ENCODE assay signal across 8 cellular contexts in the genomic region with DNA sequence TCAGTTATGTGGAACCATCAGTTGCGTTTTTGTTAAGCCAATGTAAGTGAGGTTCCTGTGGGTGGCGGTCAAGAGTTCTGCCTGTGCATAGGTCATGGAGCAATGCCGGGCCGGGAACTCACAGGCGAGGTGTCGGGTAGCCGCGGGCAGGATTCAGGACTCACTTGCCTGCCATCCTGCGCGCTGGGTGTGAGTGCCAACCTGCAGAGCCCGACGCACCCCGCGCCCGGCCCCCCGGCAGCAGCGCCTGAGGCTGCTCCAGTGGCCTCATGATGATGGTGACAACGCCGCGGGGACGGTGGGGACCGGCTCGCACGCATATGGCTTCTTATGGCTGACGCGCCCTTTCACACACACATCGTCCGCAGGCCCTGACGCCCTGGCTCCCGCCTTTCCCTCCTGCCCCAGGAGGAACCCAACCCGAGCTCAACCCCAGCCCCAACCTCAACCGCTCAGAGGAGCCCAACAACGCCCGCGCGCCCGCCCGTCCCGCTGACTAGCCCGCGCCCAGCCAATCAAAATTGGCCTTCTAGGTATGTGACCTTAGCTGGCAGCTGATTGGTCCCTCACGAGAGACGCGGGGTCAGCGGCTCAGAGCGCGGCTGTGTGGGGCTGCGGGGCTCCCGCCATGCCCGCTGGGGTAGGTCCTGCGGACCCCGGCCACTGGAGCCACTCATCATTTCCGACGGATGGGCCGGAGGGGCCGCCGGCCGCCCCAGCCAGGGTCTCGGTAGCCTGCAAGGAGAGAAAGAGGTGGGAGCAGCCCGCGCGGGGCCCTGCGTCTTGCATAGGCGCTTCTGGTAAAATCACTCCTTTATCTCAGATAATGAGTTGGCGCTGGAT. TPM values are rescaled to one million over a fixed set of nuclear protein-coding genes. Genes with fewer than 3 reads are reported as not detected.
DNase-seq lines count a peak whose midpoint lies in the region; ATAC-seq and TF ChIP-seq lines count a peak whose summit lies in the region.

A gene with protein sequence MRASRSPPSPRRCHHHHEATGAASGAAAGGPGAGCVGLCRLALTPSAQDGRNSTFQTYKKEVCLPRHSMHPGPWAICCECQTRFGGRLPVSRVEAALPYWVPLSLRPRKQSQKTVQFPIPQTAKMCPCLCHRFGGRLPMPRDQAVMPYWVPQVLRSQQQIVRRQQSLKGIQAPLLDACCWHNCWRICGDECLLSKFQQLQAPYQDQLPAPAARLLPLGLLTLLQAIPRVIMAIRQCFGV (minus strand): TSS at position 470 of the 843 bp plus-strand sequence. CDS start 150 bp downstream, at position 320.

- H3K4me1 Mint-ChIP-seq in CD8-positive, alpha-beta T cell (ENCODE audit: low read depth), result peaks cover 14% of the 10 kb centered on the region

- peak; percentile 93 to 99 (median 97) for DNase-seq in CD8-positive, alpha-beta T cell
- DNase-seq in NCI-H748 treated with DMSO at 0.1 percent for 48 hours (lab: John Stamatoyannopoulos, UW) (peak; percentile 76), dermis blood vessel endothelial cell (peak; percentile 97)
- DNase-seq in activated CD4-positive, alpha-beta T cell treated with anti-CD3 and anti-CD28 coated beads, Interleukin-2, amount 50 U/mL, for 48 hours, result peak; percentile 97 to 98
- peak; percentile 95 for DNase-seq in stimulated activated CD4-positive, alpha-beta T cell treated with anti-CD3 and anti-CD28 coated beads, Interleukin-4, amount 100 ng/mL, for 1 hour

- H3K27me3 ChIP-seq in CD8-positive, alpha-beta T cell (ENCODE audit: insufficient read depth, low read length), result no peaks in the 10 kb centered on the region
- H3K27me3 ChIP-seq in liver (ENCODE audit: control insufficient read depth in 4 of 4, insufficient read depth in 4 of 4, low read length in 3 of 4), result no peaks in the 10 kb centered on the region

- peaks cover 8% of the 10 kb centered on the region for H3K4me1 ChIP-seq in CD8-positive, alpha-beta T cell (ENCODE audit: insufficient read depth, low read length)
- H3K4me1 ChIP-seq in liver (ENCODE audit: control insufficient read depth in 4 of 4, insufficient read depth in 4 of 4, low read length in 3 of 4), result peaks cover 2 to 17% (median 11%) of the 10 kb centered on the region in 4 donors

- H3K27ac Mint-ChIP-seq in CD8-positive, alpha-beta T cell, result peak within 1 kb of the TSS; percentile 95

- peak; percentile 89 for ATAC-seq in CD8-positive, alpha-beta T cell
- ATAC-seq in GM19438 (IDR thresholded peaks at IDR 0.05; ENCODE audit: low read depth, unreplicated experiment) (peak; percentile 90), HG03571 (IDR thresholded peaks at IDR 0.05; ENCODE audit: unreplicated experiment) (peak; percentile 78)

- peak within 1 kb of the TSS; percentile 99 for H3K4me3 ChIP-seq in CD8-positive, alpha-beta T cell (ENCODE audit: low read depth, low read length)
- peak within 1 kb of the TSS; percentile 70 to 92 (median 81) for H3K4me3 ChIP-seq in liver (ENCODE audit: low read depth in 1 of 3, low read length in 3 of 3)

- H3K9me3 Mint-ChIP-seq in CD8-positive, alpha-beta T cell, result no peaks in the 10 kb centered on the region

- H3K27ac ChIP-seq in CD8-positive, alpha-beta T cell (ENCODE audit: low read depth, low read length), result peak within 1 kb of the TSS; percentile 81
- peak within 1 kb of the TSS; percentile 86 to 89 for H3K27ac ChIP-seq in liver (ENCODE audit: low read depth in 1 of 2, low read length in 2 of 2)

- peak within 1 kb of the TSS; percentile 94 for H3K4me3 Mint-ChIP-seq in CD8-positive, alpha-beta T cell

- CTCF ChIA-PET in CD8-positive, alpha-beta T cell (lab: Charles Lee), result interaction anchor here (0.6 to 5.5 kb wide), 8 partner anchors 14 to 319 kb away, joined by 3 to 32 read pairs (median 4); no protein-coding TSS in a partner anchor

- POLR2A ChIA-PET in CD8-positive, alpha-beta T cell (lab: Charles Lee), result interaction anchor here (0.7 to 2.3 kb wide), 7 partner anchors 10 to 174 kb away, joined by 3 to 15 read pairs (median 4); a partner anchor contains a TSS

- intact Hi-C loops in CD8-positive, alpha-beta T cell (cut with DNase I, micrococcal nuclease), result loop anchor here (1.0 to 2.0 kb wide), 10 partner anchors 66 to 448 kb away; a partner anchor contains a TSS

- TF ChIP-seq CTCF in CD8-positive, alpha-beta T cell (IDR thresholded peaks at IDR 0.05), result peak; percentile 42
- peak; percentile 55 for TF ChIP-seq CTCF in liver (IDR thresholded peaks at IDR 0.05; ENCODE audit: low read depth, low read length, missing input control)

- WGBS in liver, result under 1% methylated on average over 65 of the region's 65 CpGs

- H3K36me3 ChIP-seq in CD8-positive, alpha-beta T cell (ENCODE audit: insufficient read depth, low read length), result no peaks in the 10 kb centered on the region
- H3K36me3 ChIP-seq in liver (ENCODE audit: control insufficient read depth in 4 of 4, insufficient read depth in 3 of 4, low read depth in 1 of 4, low read length in 3 of 4), result no peaks in the 10 kb centered on the region

- TF ChIP-seq RAD21 in liver (IDR thresholded peaks at IDR 0.05), result peak; percentile 71 to 73

- H3K36me3 Mint-ChIP-seq in CD8-positive, alpha-beta T cell, result peaks cover 3% of the 10 kb centered on the region

- no peaks in the 10 kb centered on the region for H3K27me3 Mint-ChIP-seq in CD8-positive, alpha-beta T cell (ENCODE audit: low read depth)

- H3K9me3 ChIP-seq in CD8-positive, alpha-beta T cell (ENCODE audit: low read length), result no peaks in the 10 kb centered on the region
- no peaks in the 10 kb centered on the region for H3K9me3 ChIP-seq in liver (ENCODE audit: control insufficient read depth in 4 of 4, low read length in 3 of 4)

- H3K9ac ChIP-seq in liver (ENCODE audit: low read depth in 1 of 2, low read length in 2 of 2), result peak within 1 kb of the TSS; percentile 83 to 86

TF ChIP-seq in liver, 16 proteins besides CTCF, POLR2A, EP300 and RAD21:
- TF ChIP-seq FOXA2 (IDR thresholded peaks at IDR 0.05) (no peak), YY1 (IDR thresholded peaks at IDR 0.05) (peak; percentile 65), RXRA (IDR thresholded peaks at IDR 0.05) (peak; percentile 74 to 85), SP1 (IDR thresholded peaks at IDR 0.05) (peak; percentile 87), GABPA (IDR thresholded peaks at IDR 0.05 in 1 of 2, conservative IDR thresholded peaks at IDR 0.05 in 1 of 2) (no peak)

RNA-seq across cellular contexts. Expression of the gene that starts here (rescaled TPM):
- total RNA-seq in CD8-positive, alpha-beta T cell, result 1 to 10 TPM in 1 of 2 experiments, under 1 TPM in 1; 0.76 to 1.2 TPM
- 2.9 and 4.3 TPM in 2 replicates for total RNA-seq in dermis blood vessel endothelial cell
- total RNA-seq in liver, result 1 to 10 TPM; 2.0 to 5.0 TPM
- 1 to 10 TPM; 4.1 to 6.2 TPM for polyA plus RNA-seq in liver

Comparison
In these comparisons a context has a peak if more than half of its experiments do, and no peak if none do; other contexts are left out.
1. Peak in every context shown above with its lines: DNase-seq, ATAC-seq, H3K4me3 ChIP-seq and H3K27ac ChIP-seq.